18 cellular contexts compared by ENCODE assay signal in the genomic region with DNA sequence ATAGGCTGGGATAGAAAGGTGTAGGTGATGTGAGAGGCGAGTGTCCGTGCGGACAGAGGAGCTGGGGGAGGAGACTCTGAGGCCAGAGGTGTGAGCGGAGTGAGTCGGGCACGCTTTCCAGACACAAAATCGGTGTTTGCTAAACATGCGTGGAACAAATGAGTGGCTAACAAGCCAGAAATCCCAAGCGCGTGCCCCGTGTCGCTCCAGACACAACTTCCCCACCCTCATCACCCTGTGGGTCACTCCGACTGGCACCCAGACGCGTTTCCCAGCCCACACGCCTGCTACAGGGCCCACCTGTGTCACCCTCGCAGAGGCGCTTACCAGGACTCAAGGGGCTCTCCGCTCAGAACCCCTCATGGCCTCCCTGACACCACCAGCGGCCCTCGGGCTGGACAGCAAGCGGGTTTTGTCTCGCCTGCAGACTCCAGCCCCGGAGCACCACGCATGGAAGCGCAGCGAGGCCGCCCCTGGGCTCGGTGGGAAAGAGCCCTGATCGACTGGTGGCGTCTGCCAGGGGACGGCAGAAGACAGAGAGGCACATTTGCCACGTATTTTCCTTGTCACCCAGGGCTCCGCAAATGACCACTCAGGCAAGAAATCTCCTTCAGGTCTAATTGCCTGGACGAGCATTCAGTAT.
"Had no signal": no experiment of that assay in that cellular context is flagged by ENCODE, and none has a peak within 500 bp of the region (broad histone marks: within the 10 kb centered on the region; RNA-seq: fewer than 3 reads in every experiment).

No MANE protein-coding gene starts in this region.

- H3K4me1 Mint-ChIP-seq: activated CD4-positive, alpha-beta T cell treated with anti-CD3 and anti-CD28 coated beads for 36 hours had no signal

- H3K27me3 Mint-ChIP-seq: activated CD4-positive, alpha-beta memory T cell treated with anti-CD3 and anti-CD28 coated beads for 36 hours; activated CD4-positive, alpha-beta T cell treated with anti-CD3 and anti-CD28 coated beads for 36 hours; activated naive CD8-positive, alpha-beta T cell; naive thymus-derived CD4-positive, alpha-beta T cell; T-helper 17 cell had no signal

- H3K27ac ChIP-seq: colonic mucosa, psoas muscle, thoracic aorta had no signal

- H3K36me3 Mint-ChIP-seq: activated naive CD8-positive, alpha-beta T cell; immature natural killer cell had no signal

- H3K4me3 ChIP-seq: colonic mucosa, mucosa of descending colon, psoas muscle, thoracic aorta had no signal

- ATAC-seq: activated CD4-positive, alpha-beta T cell treated with anti-CD3 and anti-CD28 coated beads for 36 hours; activated T-cell treated with anti-CD3 and anti-CD28 coated beads, Interleukin-2, amount 50 U/mL, for 4 hours; left colon; mucosa of descending colon; naive thymus-derived CD4-positive, alpha-beta T cell; psoas muscle; sciatic nerve; T-helper 17 cell had no signal

- H3K4me1 ChIP-seq: psoas muscle had no signal

- H3K36me3 ChIP-seq: colonic mucosa, thoracic aorta had no signal

- H3K4me3 Mint-ChIP-seq: activated CD4-positive, alpha-beta memory T cell treated with anti-CD3 and anti-CD28 coated beads for 36 hours; activated CD4-positive, alpha-beta T cell treated with anti-CD3 and anti-CD28 coated beads for 36 hours; activated naive CD8-positive, alpha-beta T cell; activated T-cell treated with anti-CD3 and anti-CD28 coated beads, Interleukin-2, amount 50 U/mL, for 4 hours; immature natural killer cell; T-helper 17 cell had no signal

- H3K27ac Mint-ChIP-seq: activated CD4-positive, alpha-beta memory T cell treated with anti-CD3 and anti-CD28 coated beads for 36 hours; activated CD4-positive, alpha-beta T cell treated with anti-CD3 and anti-CD28 coated beads for 36 hours; activated naive CD8-positive, alpha-beta T cell; immature natural killer cell; T-helper 17 cell had no signal

- H3K27me3 ChIP-seq: colonic mucosa had no signal

- H3K9me3 ChIP-seq: colonic mucosa, mucosa of descending colon, psoas muscle, thoracic aorta had no signal

- H3K9me3 Mint-ChIP-seq: activated T-cell treated with anti-CD3 and anti-CD28 coated beads, Interleukin-2, amount 50 U/mL, for 4 hours had no signal

- FAIRE-seq: urothelium cell line had no signal

- DNase-seq: activated CD4-positive, alpha-beta memory T cell treated with anti-CD3 and anti-CD28 coated beads for 36 hours; activated CD4-positive, alpha-beta T cell treated with anti-CD3 and anti-CD28 coated beads for 36 hours; activated gamma-delta T cell; activated T-cell treated with anti-CD3 and anti-CD28 coated beads, Interleukin-2, amount 50 U/mL, for 4 hours; amniotic stem cell; central memory CD4-positive, alpha-beta T cell; colonic mucosa; foreskin fibroblast; immature natural killer cell; left colon; naive thymus-derived CD4-positive, alpha-beta T cell; psoas muscle; T-helper 17 cell had no signal
